Comparison of ENCODE assay signal across 9 cellular contexts in the genomic region with DNA sequence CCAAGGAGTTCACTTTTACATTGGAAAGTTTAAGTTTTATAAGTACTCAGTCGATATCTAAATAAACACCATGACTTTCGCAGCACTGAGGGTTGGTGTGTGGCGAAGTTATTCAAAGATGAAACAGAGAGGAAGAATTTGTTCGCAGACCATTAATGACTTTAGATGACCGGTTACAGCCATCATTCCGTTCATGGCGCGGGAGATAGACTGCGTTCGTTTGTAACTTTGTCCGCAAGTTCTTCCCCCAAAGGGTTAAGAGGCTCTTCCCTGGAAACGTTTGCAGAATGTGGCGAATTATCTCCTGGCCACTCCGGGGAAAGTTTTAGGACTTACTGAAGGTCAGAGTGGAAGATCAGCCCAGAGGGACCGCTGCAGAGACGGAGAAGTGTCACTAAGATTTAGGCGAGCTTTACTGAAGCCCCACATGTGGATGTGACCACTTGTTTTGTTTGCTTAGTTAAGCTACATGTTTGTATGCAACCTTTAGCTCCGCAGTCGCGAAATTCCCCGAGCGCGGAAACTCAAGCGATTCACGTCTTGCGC. TPM values are rescaled to one million over a fixed set of nuclear protein-coding genes. Genes with fewer than 3 reads are reported as not detected.
DNase-seq lines count a peak whose midpoint lies in the region; ATAC-seq lines count a peak whose summit lies in the region.
"Had no signal": no experiment of that assay in that cellular context is flagged by ENCODE, and none has a peak within 500 bp of the region (broad histone marks: within the 10 kb centered on the region; RNA-seq: fewer than 3 reads in every experiment).

No MANE protein-coding gene starts in this region.

- peaks cover 7 to 33% (median 15%) of the 10 kb centered on the region in 4 donors for H3K4me1 Mint-ChIP-seq in CD4-positive, alpha-beta memory T cell
- H3K4me1 Mint-ChIP-seq in IgD-negative memory B cell = peaks cover 5 to 26% (median 8%) of the 10 kb centered on the region in 3 donors
- peaks cover 5 to 27% (median 21%) of the 10 kb centered on the region in 7 donors for H3K4me1 Mint-ChIP-seq in naive thymus-derived CD4-positive, alpha-beta T cell

- peaks cover 45 to 49% of the 10 kb centered on the region in 2 donors for H3K27me3 Mint-ChIP-seq in CD4-positive, alpha-beta memory T cell
- peaks cover 49% of the 10 kb centered on the region for H3K27me3 Mint-ChIP-seq in IgD-negative memory B cell
- H3K27me3 Mint-ChIP-seq in naive thymus-derived CD4-positive, alpha-beta T cell = peaks cover 68 to 78% (median 71%) of the 10 kb centered on the region in 5 donors

- no peak overlapping the region for H3K4me3 ChIP-seq in CD4-positive, alpha-beta memory T cell (ENCODE audit: low read length in 2 of 2)
- peak overlapping the region; percentile 20 for H3K4me3 ChIP-seq in ectodermal cell (ENCODE audit: insufficient read depth, low read depth, low read length)
- no peak overlapping the region for H3K4me3 ChIP-seq in naive thymus-derived CD4-positive, alpha-beta T cell (ENCODE audit: low read length)

- CTCF ChIA-PET in CD4-positive, alpha-beta memory T cell (lab: Charles Lee; ENCODE audit: partially characterized antibody) = interaction anchor here (0.6 to 2.3 kb wide), 45 partner anchors 9 to 506 kb away, joined by 3 to 94 read pairs (median 5); a partner anchor contains a TSS
- CTCF ChIA-PET in naive thymus-derived CD4-positive, alpha-beta T cell (lab: Charles Lee) = interaction anchor here (0.6 to 1.5 kb wide), 5 partner anchors 9 to 367 kb away, joined by 3 to 6 read pairs (median 3); no protein-coding TSS in a partner anchor

- WGBS in ectodermal cell, 2 experiments = 2 to 3% methylated on average over 25 to 26 of the region's 26 CpGs

- intact Hi-C loops in CD4-positive, alpha-beta memory T cell (cut with micrococcal nuclease) = loop anchor here (1.0 kb wide), 6 partner anchors 48 to 494 kb away; a partner anchor contains a TSS
- intact Hi-C loops in naive thymus-derived CD4-positive, alpha-beta T cell (cut with micrococcal nuclease) = loop anchor here (1.0 to 5.0 kb wide), 13 partner anchors 13 to 530 kb away; a partner anchor contains a TSS

- DNase-seq in CD4-positive, alpha-beta memory T cell = no peak
- DNase-seq in naive thymus-derived CD4-positive, alpha-beta T cell = peak in 1 of 9 donors; percentile 43
- DNase-seq in EL (no peak), iPS-NIHi7 (ENCODE audit: extremely low spot score) (no peak), hippocampal formation (lab: John Stamatoyannopoulos, UW) (no peak)

- H3K4me3 Mint-ChIP-seq in CD4-positive, alpha-beta memory T cell = peak overlapping the region in 7 of 8 donors; percentile 13 to 73 (median 31)
- H3K4me3 Mint-ChIP-seq in IgD-negative memory B cell = peak overlapping the region in 3 of 4 donors; percentile 70 to 98 (median 70)
- peak overlapping the region in 9 of 10 donors; percentile 22 to 60 (median 44) for H3K4me3 Mint-ChIP-seq in naive thymus-derived CD4-positive, alpha-beta T cell

- no peaks in the 10 kb centered on the region for H3K36me3 ChIP-seq in CD4-positive, alpha-beta memory T cell (ENCODE audit: insufficient read depth, low read length)
- no peaks in the 10 kb centered on the region for H3K36me3 ChIP-seq in ectodermal cell (ENCODE audit: control insufficient read depth, insufficient read depth, low read length)
- H3K36me3 ChIP-seq in naive thymus-derived CD4-positive, alpha-beta T cell (ENCODE audit: control insufficient read depth in 2 of 3, insufficient read depth in 3 of 3, low read length in 3 of 3) = no peaks in the 10 kb centered on the region

- peaks cover 22% of the 10 kb centered on the region for H3K4me1 ChIP-seq in CD4-positive, alpha-beta memory T cell (ENCODE audit: insufficient read depth, low read length)
- H3K4me1 ChIP-seq in ectodermal cell (ENCODE audit: control insufficient read depth, insufficient read depth, low read length) = peaks cover 9% of the 10 kb centered on the region
- H3K4me1 ChIP-seq in naive thymus-derived CD4-positive, alpha-beta T cell (ENCODE audit: control insufficient read depth in 2 of 2, insufficient read depth in 2 of 2, low read length in 2 of 2) = peaks cover 11 to 14% of the 10 kb centered on the region in 2 donors

- peaks cover 63% of the 10 kb centered on the region for H3K27me3 ChIP-seq in CD4-positive, alpha-beta memory T cell (ENCODE audit: insufficient read depth, low read length)
- H3K27me3 ChIP-seq in ectodermal cell (ENCODE audit: control insufficient read depth, insufficient read depth, low read length, poor library complexity, severe bottlenecking) = peaks cover 83% of the 10 kb centered on the region
- H3K27me3 ChIP-seq in naive thymus-derived CD4-positive, alpha-beta T cell (ENCODE audit: control insufficient read depth in 2 of 2, insufficient read depth in 2 of 2, low read length in 2 of 2) = peaks cover 54 to 66% of the 10 kb centered on the region in 2 donors

- H3K9me3 Mint-ChIP-seq in CD4-positive, alpha-beta memory T cell = peaks cover 0 to 31% (median 5%) of the 10 kb centered on the region in 8 donors
- H3K9me3 Mint-ChIP-seq in IgD-negative memory B cell = peaks cover 0 to 10% (median 4%) of the 10 kb centered on the region in 3 donors
- peaks cover 0 to 22% (median 11%) of the 10 kb centered on the region in 11 donors for H3K9me3 Mint-ChIP-seq in naive thymus-derived CD4-positive, alpha-beta T cell
- H3K9me3 Mint-ChIP-seq: activated T-helper 2 cell treated with anti-CD3 and anti-CD28 coated beads, Interferon-gamma antibody, Interleukin-2, Interleukin-4, amounts not matched to agents 10 μg/mL and 5 μg/mL and 100 μg/mL, durations not matched to agents 14 hours and 24 hours and 36 hours had no signal

- H3K9me3 ChIP-seq in CD4-positive, alpha-beta memory T cell (ENCODE audit: control insufficient read depth in 1 of 2, low read length in 2 of 2) = no peaks in the 10 kb centered on the region
- H3K9me3 ChIP-seq in ectodermal cell (ENCODE audit: control insufficient read depth, low read length) = no peaks in the 10 kb centered on the region
- H3K9me3 ChIP-seq in naive thymus-derived CD4-positive, alpha-beta T cell (ENCODE audit: control insufficient read depth in 2 of 3, low read length in 3 of 3) = peaks cover 0 to 4% (median 0%) of the 10 kb centered on the region in 3 experiments

- POLR2A ChIA-PET in CD4-positive, alpha-beta memory T cell (lab: Charles Lee; ENCODE audit: partially characterized antibody) = interaction anchor here (0.7 to 2.5 kb wide), 5 partner anchors 9 to 235 kb away, joined by 3 to 14 read pairs (median 5); no protein-coding TSS in a partner anchor
- POLR2A ChIA-PET in naive thymus-derived CD4-positive, alpha-beta T cell (lab: Charles Lee) = interaction anchor here (1.0 kb wide), 1 partner anchor 235 kb away, joined by 3 read pairs; no protein-coding TSS in a partner anchor

- H3K36me3 Mint-ChIP-seq in CD4-positive, alpha-beta memory T cell = peaks cover 0 to 2% of the 10 kb centered on the region in 2 donors
- peaks cover 3% of the 10 kb centered on the region for H3K36me3 Mint-ChIP-seq in IgD-negative memory B cell
- H3K36me3 Mint-ChIP-seq in naive thymus-derived CD4-positive, alpha-beta T cell = no peaks in the 10 kb centered on the region

- no peak overlapping the region for H3K27ac ChIP-seq in CD4-positive, alpha-beta memory T cell (ENCODE audit: low read depth, low read length)
- no peak overlapping the region for H3K27ac ChIP-seq in ectodermal cell (ENCODE audit: insufficient read depth, low read depth, low read length, poor library complexity, severe bottlenecking)
- no peak overlapping the region for H3K27ac ChIP-seq in naive thymus-derived CD4-positive, alpha-beta T cell (ENCODE audit: low read depth, low read length)

- ATAC-seq in naive thymus-derived CD4-positive, alpha-beta T cell = no peak
- ATAC-seq in HG03175 (IDR thresholded peaks at IDR 0.05; ENCODE audit: unreplicated experiment) = no peak

- H3K27ac Mint-ChIP-seq in CD4-positive, alpha-beta memory T cell = peak overlapping the region in 4 of 7 donors; percentile 64 to 93 (median 91)
- H3K27ac Mint-ChIP-seq in IgD-negative memory B cell = peak overlapping the region; percentile 71 to 99 (median 94)
- H3K27ac Mint-ChIP-seq in naive thymus-derived CD4-positive, alpha-beta T cell = peak overlapping the region in 7 of 9 donors; percentile 41 to 82 (median 62)
- H3K27ac Mint-ChIP-seq: activated T-helper 2 cell treated with anti-CD3 and anti-CD28 coated beads, Interferon-gamma antibody, Interleukin-2, Interleukin-4, amounts not matched to agents 10 μg/mL and 5 μg/mL and 100 μg/mL, durations not matched to agents 14 hours and 24 hours and 36 hours had no signal

RNA-seq across cellular contexts. Expression of a gene that starts 2.2 kb away (rescaled TPM):
- not detected for total RNA-seq in CD4-positive, alpha-beta memory T cell
- under 1 TPM in 1 of 2 donors, not detected in 1; 0.08 TPM for polyA plus RNA-seq in CD4-positive, alpha-beta memory T cell
- not detected for polyA plus RNA-seq in IgD-negative memory B cell
- 0.85 TPM for polyA plus RNA-seq in ectodermal cell (2013, experiment 1 of 4)
- polyA plus RNA-seq in ectodermal cell (2013, experiment 2 of 4) = 1.00 TPM
- 1.1 TPM for polyA plus RNA-seq in ectodermal cell (2013, experiment 3 of 4)
- 1.2 TPM for polyA plus RNA-seq in ectodermal cell (2013, experiment 4 of 4)
- total RNA-seq in naive thymus-derived CD4-positive, alpha-beta T cell = under 1 TPM in 2 of 5 experiments, not detected in 3; 0.16 to 0.32 TPM
- not detected for polyA plus RNA-seq in naive thymus-derived CD4-positive, alpha-beta T cell

RNA-seq across cellular contexts. Expression of a gene that starts 47.5 kb away (rescaled TPM):
- 100 to 1,000 TPM; 538 to 557 TPM for total RNA-seq in CD4-positive, alpha-beta memory T cell
- polyA plus RNA-seq in CD4-positive, alpha-beta memory T cell = 100 to 1,000 TPM; 757 to 779 TPM
- polyA plus RNA-seq in IgD-negative memory B cell = 735 TPM
- 890 TPM for polyA plus RNA-seq in ectodermal cell (2013, experiment 1 of 4)
- polyA plus RNA-seq in ectodermal cell (2013, experiment 2 of 4) = 845 TPM
- polyA plus RNA-seq in ectodermal cell (2013, experiment 3 of 4) = 809 TPM
- polyA plus RNA-seq in ectodermal cell (2013, experiment 4 of 4) = 901 TPM
- 100 to 1,000 TPM; 557 to 758 (median 700) TPM for total RNA-seq in naive thymus-derived CD4-positive, alpha-beta T cell
- 100 to 1,000 TPM; 693 to 843 TPM for polyA plus RNA-seq in naive thymus-derived CD4-positive, alpha-beta T cell
